34 cellular contexts compared by ENCODE assay signal in genomic region chr21:31018232-31018631, GRCh38. TPM values are rescaled to one million over a fixed set of nuclear protein-coding genes. Genes with fewer than 3 reads are reported as not detected.
"Had no signal": no experiment of that assay in that cellular context is flagged by ENCODE, and none has a peak within 500 bp of the region (broad histone marks: within the 10 kb centered on the region; RNA-seq: fewer than 3 reads in every experiment).

No MANE protein-coding gene starts in this region.

- H3K9me3 ChIP-seq: ascending aorta had no signal

- FAIRE-seq: bronchial epithelial cell, TTC549 had no signal

- H3K27me3 ChIP-seq: ascending aorta, cardiac muscle cell had no signal

- DNase-seq: activated B cell treated with CpG ODN at 0.5 μM for 24 hours; activated CD4-positive, alpha-beta memory T cell treated with anti-CD3 and anti-CD28 coated beads, Interleukin-2, amount 10 ng/mL, durations not matched to agents 7 days and 5 days; activated CD4-positive, alpha-beta T cell treated with anti-CD3 and anti-CD28 coated beads for 1 hour; activated CD4-positive, alpha-beta T cell treated with anti-CD3 and anti-CD28 coated beads for 36 hours; activated CD4-positive, alpha-beta T cell treated with anti-CD3 and anti-CD28 coated beads for 48 hours; activated CD4-positive, alpha-beta T cell treated with anti-CD3 and anti-CD28 coated beads, Interleukin-2, amount 10 ng/mL, durations not matched to agents 7 days and 5 days; activated CD4-positive, alpha-beta T cell treated with anti-CD3 and anti-CD28 coated beads, Interleukin-2, amount 50 U/mL, for 48 hours; activated CD8-positive, alpha-beta memory T cell treated with anti-CD3 and anti-CD28 coated beads for 24 hours; activated CD8-positive, alpha-beta memory T cell treated with anti-CD3 and anti-CD28 coated beads, Interleukin-2, amount 10 ng/mL, durations not matched to agents 7 days and 5 days; activated CD8-positive, alpha-beta memory T cell treated with anti-CD3 and anti-CD28 coated beads, Interleukin-2, amount 50 U/mL, for 48 hours; activated CD8-positive, alpha-beta T cell treated with anti-CD3 and anti-CD28 coated beads, Interleukin-2, amount 10 ng/mL, durations not matched to agents 7 days and 5 days; activated effector memory CD4-positive, alpha-beta T cell treated with Interleukin-2 at 50 U/mL for 16 hours; activated gamma-delta T cell; activated naive CD4-positive, alpha-beta T cell treated with anti-CD3 and anti-CD28 coated beads, Interleukin-2, amount 10 ng/mL, durations not matched to agents 7 days and 5 days; activated naive CD4-positive, alpha-beta T cell treated with Interleukin-2 at 50 U/mL for 16 hours; activated naive CD8-positive, alpha-beta T cell treated with anti-CD3 and anti-CD28 coated beads, Interleukin-2, amount 10 ng/mL, durations not matched to agents 7 days and 5 days; activated naive CD8-positive, alpha-beta T cell treated with anti-CD3 and anti-CD28 coated beads, Interleukin-2, amount 50 U/mL, for 24 hours; activated T-cell treated with anti-CD3 and anti-CD28 coated beads, Interleukin-2, amount 50 U/mL, for 24 hours; activated T-cell treated with anti-CD3 and anti-CD28 coated beads, Interleukin-2, amount 50 U/mL, for 48 hours; amygdala; anterior cingulate cortex; caudate nucleus; cerebellar nuclear complex; T-helper 1 cell; T-helper 2 cell; T-helper 9 cell had no signal

- H3K4me1 ChIP-seq: ascending aorta had no signal

- ATAC-seq: activated CD4-positive, alpha-beta T cell treated with anti-CD3 and anti-CD28 coated beads for 36 hours; activated CD8-positive, alpha-beta memory T cell treated with anti-CD3 and anti-CD28 coated beads, Interleukin-2, amount 10 ng/mL, durations not matched to agents 7 days and 5 days; activated CD8-positive, alpha-beta T cell treated with anti-CD3 and anti-CD28 coated beads, Interleukin-2, amount 10 ng/mL, durations not matched to agents 7 days and 5 days; activated naive CD8-positive, alpha-beta T cell treated with anti-CD3 and anti-CD28 coated beads, Interleukin-2, amount 50 U/mL, for 24 hours had no signal

- H3K27ac ChIP-seq: ascending aorta, cardiac muscle cell, VCaP had no signal

- H3K36me3 ChIP-seq: ascending aorta, cardiac muscle cell had no signal

- H3K4me3 ChIP-seq: ascending aorta, cardiac muscle cell had no signal

RNA-seq across cellular contexts. Expression of gene KRTAP19-8, which starts 20.0 kb away (rescaled TPM):
- total RNA-seq: activated B cell treated with CpG ODN at 0.5 μM for 24 hours; activated CD4-positive, alpha-beta memory T cell treated with anti-CD3 and anti-CD28 coated beads, Interleukin-2, amount 10 ng/mL, durations not matched to agents 7 days and 5 days; activated CD4-positive, alpha-beta T cell treated with anti-CD3 and anti-CD28 coated beads for 36 hours; activated CD4-positive, alpha-beta T cell treated with anti-CD3 and anti-CD28 coated beads, Interleukin-2, amount 10 ng/mL, durations not matched to agents 7 days and 5 days; activated CD8-positive, alpha-beta memory T cell treated with anti-CD3 and anti-CD28 coated beads, Interleukin-2, amount 10 ng/mL, durations not matched to agents 7 days and 5 days; activated CD8-positive, alpha-beta T cell treated with anti-CD3 and anti-CD28 coated beads, Interleukin-2, amount 10 ng/mL, durations not matched to agents 7 days and 5 days; activated naive CD8-positive, alpha-beta T cell treated with anti-CD3 and anti-CD28 coated beads, Interleukin-2, amount 10 ng/mL, durations not matched to agents 7 days and 5 days; activated T-helper 2 cell treated with anti-CD3 and anti-CD28 coated beads, Interferon-gamma antibody, Interleukin-2, Interleukin-4, amounts not matched to agents 10 μg/mL and 5 μg/mL and 100 μg/mL, durations not matched to agents 14 hours and 24 hours and 36 hours; ascending aorta; bronchial epithelial cell; cardiac muscle cell; chondrocyte had no signal
- polyA plus RNA-seq: adipose tissue, cardiac muscle cell had no signal
